In genomic region chr7:70504254-70504653, GRCh38 we compare ENCODE assay signal across 18 cellular contexts.
"Had no signal": no experiment of that assay in that cellular context is flagged by ENCODE, and none has a peak within 500 bp of the region (broad histone marks: within the 10 kb centered on the region; RNA-seq: fewer than 3 reads in every experiment).

No MANE protein-coding gene starts in this region.

- H3K36me3 ChIP-seq: SJSA1 had no signal

- H3K4me3 ChIP-seq: SJSA1 had no signal

- H3K9me3 ChIP-seq: SJSA1, SK-N-SH had no signal

- H3K27me3 ChIP-seq: SJSA1 had no signal

- DNase-seq: KBM-7; MV-4-11; NCI-H1048; NCI-H1105; NCI-H1436; NCI-H187 treated with DMSO at 0.1 percent for 48 hours; NCI-H2029 treated with DMSO at 0.1 percent for 48 hours; NCI-H524; NCI-H526 treated with DMSO at 0.1 percent for 48 hours; NCI-H774; NK-92 treated with Interleukin-12 subunit alpha and Interleukin-12 subunit beta, amount 100 ng/mL, for 24 hours; Right ventricle myocardium superior; RPMI8226; SIG-M5; SK-N-SH; SW 1271; T-cell had no signal

- ATAC-seq: T-cell had no signal

- H3K4me1 ChIP-seq: SJSA1 had no signal

- H3K27ac ChIP-seq: SJSA1 had no signal
